Comparison of ENCODE assay signal across 8 cellular contexts in genomic region chr12:54126696-54127537, GRCh38.
DNase-seq lines count a peak whose midpoint lies in the region; ATAC-seq and TF ChIP-seq lines count a peak whose summit lies in the region.

No MANE protein-coding gene starts in this region.

- DNase-seq in stimulated activated CD4-positive, alpha-beta T cell treated with anti-CD3 and anti-CD28 coated beads, Interleukin-4, amount 100 ng/mL, for 1 hour = peak; percentile 10
- DNase-seq in stimulated activated CD4-positive, alpha-beta T cell treated with anti-CD3 and anti-CD28 coated beads, Interleukin-2, amount 100 ng/mL, for 48 hours = no peak
- DNase-seq in endothelial cell (ENCODE audit: low spot score) (peak; percentile 32), mucosa of gallbladder (ENCODE audit: low spot score) (peak; percentile 45), vagina (ENCODE audit: extremely low spot score in 2 of 2) (peak in 1 of 2 donors; percentile 87), NCI-H524 treated with DMSO at 0.1 percent for 48 hours (lab: John Stamatoyannopoulos, UW) (no peak)

- no peak for TF ChIP-seq POLR2A in vagina (IDR thresholded peaks at IDR 0.05)

- peaks cover 21% of the 10 kb centered on the region for H3K4me1 ChIP-seq in vagina

- intact Hi-C loops in vagina (cut with DNase I) = loop anchor here (5.0 kb wide), 1 partner anchor 110 kb away; no protein-coding TSS in a partner anchor

- peaks cover 16% of the 10 kb centered on the region for H3K4me1 Mint-ChIP-seq in endothelial cell (ENCODE audit: unreplicated experiment)

- no peaks in the 10 kb centered on the region for H3K36me3 ChIP-seq in vagina

- peak overlapping the region; percentile 58 for H3K4me3 ChIP-seq in vagina

- H3K9me3 ChIP-seq in vagina = no peaks in the 10 kb centered on the region

- H3K27ac ChIP-seq in vagina = peak overlapping the region; percentile 59

- no peaks in the 10 kb centered on the region for H3K27me3 ChIP-seq in vagina

- no peak for TF ChIP-seq CTCF in endothelial cell (IDR thresholded peaks at IDR 0.05; ENCODE audit: unreplicated experiment)
- TF ChIP-seq CTCF in vagina (IDR thresholded peaks at IDR 0.05) = no peak

- H3K4me3 Mint-ChIP-seq in endothelial cell (ENCODE audit: unreplicated experiment) = no peak overlapping the region

- peaks cover 3% of the 10 kb centered on the region for H3K36me3 Mint-ChIP-seq in endothelial cell (ENCODE audit: low read depth, unreplicated experiment)

- no peak overlapping the region for H3K27ac Mint-ChIP-seq in endothelial cell (ENCODE audit: unreplicated experiment)

- ATAC-seq in GM21529 (IDR thresholded peaks at IDR 0.05; ENCODE audit: unreplicated experiment) = no peak
- no peak for ATAC-seq in GM19463 (IDR thresholded peaks at IDR 0.05; ENCODE audit: unreplicated experiment)

- no peaks in the 10 kb centered on the region for H3K9me3 Mint-ChIP-seq in endothelial cell (ENCODE audit: unreplicated experiment)

- peaks cover 21% of the 10 kb centered on the region for H3K27me3 Mint-ChIP-seq in endothelial cell (ENCODE audit: unreplicated experiment)

Comparison
In these comparisons a context has a peak if more than half of its experiments do, and no peak if none do; other contexts are left out.
1. DNase-seq: peak in stimulated activated CD4-positive, alpha-beta T cell treated with anti-CD3 and anti-CD28 coated beads, Interleukin-4, amount 100 ng/mL, for 1 hour (single experiment), endothelial cell (single experiment) and mucosa of gallbladder (single experiment); none in stimulated activated CD4-positive, alpha-beta T cell treated with anti-CD3 and anti-CD28 coated beads, Interleukin-2, amount 100 ng/mL, for 48 hours (0 of 2) and NCI-H524 treated with DMSO at 0.1 percent for 48 hours (single experiment).